Comparison of ENCODE assay signal across 13 cellular contexts in genomic region chr1:232508161-232508661, GRCh38.
DNase-seq lines count a peak whose midpoint lies in the region; ATAC-seq, FAIRE-seq and TF ChIP-seq lines count a peak whose summit lies in the region.
"Had no signal": no experiment of that assay in that cellular context is flagged by ENCODE, and none has a peak within 500 bp of the region (broad histone marks: within the 10 kb centered on the region; RNA-seq: fewer than 3 reads in every experiment).

No MANE protein-coding gene starts in this region.

- H3K4me3 Mint-ChIP-seq in progenitor cell of endocrine pancreas (ENCODE audit: low read depth): no peak overlapping the region

- DNase-seq in HTR-8/SVneo (ENCODE audit: insufficient read length, low spot score) (no peak), globus pallidus (ENCODE audit: low spot score) (peak; percentile 89), progenitor cell of endocrine pancreas (ENCODE audit: low spot score, unreplicated experiment) (no peak), NCI-H146 (lab: John Stamatoyannopoulos, UW) (no peak)
- DNase-seq in activated naive CD4-positive, alpha-beta T cell treated with anti-CD3 and anti-CD28 coated beads, Interleukin-2, amount 50 U/mL, for 72 hours (ENCODE audit: low spot score in 2 of 2): no peak
- DNase-seq: activated CD4-positive, alpha-beta T cell treated with anti-CD3 and anti-CD28 coated beads for 1 hour; activated effector memory CD4-positive, alpha-beta T cell treated with Interleukin-2 at 50 U/mL for 16 hours; cortex of kidney; DMS53; SIG-M5 had no signal

- H3K9me3 Mint-ChIP-seq in progenitor cell of endocrine pancreas (ENCODE audit: low read depth): no peaks in the 10 kb centered on the region
- no peaks in the 10 kb centered on the region for H3K9me3 Mint-ChIP-seq in activated naive CD4-positive, alpha-beta T cell treated with anti-CD3 and anti-CD28 coated beads, Interleukin-2, amount 50 U/mL, for 72 hours

- no peaks in the 10 kb centered on the region for H3K27me3 Mint-ChIP-seq in progenitor cell of endocrine pancreas

- H3K36me3 Mint-ChIP-seq in progenitor cell of endocrine pancreas (ENCODE audit: insufficient read depth): peaks cover 4% of the 10 kb centered on the region
- no peaks in the 10 kb centered on the region for H3K36me3 Mint-ChIP-seq in activated naive CD4-positive, alpha-beta T cell treated with anti-CD3 and anti-CD28 coated beads, Interleukin-2, amount 50 U/mL, for 72 hours

- H3K4me1 Mint-ChIP-seq in progenitor cell of endocrine pancreas (ENCODE audit: low read depth): peaks cover 14% of the 10 kb centered on the region

- peak; percentile 24 for TF ChIP-seq CTCF in progenitor cell of endocrine pancreas (IDR thresholded peaks at IDR 0.05; ENCODE audit: unreplicated experiment)

- no peak overlapping the region for H3K27ac Mint-ChIP-seq in progenitor cell of endocrine pancreas
- no peak overlapping the region for H3K27ac Mint-ChIP-seq in activated naive CD4-positive, alpha-beta T cell treated with anti-CD3 and anti-CD28 coated beads, Interleukin-2, amount 50 U/mL, for 72 hours

- peak; percentile 54 for FAIRE-seq in HTR-8/SVneo (lab: Jason Lieb, UNC)

- ATAC-seq in SK-N-SH treated with all-trans-retinoic acid at 6 μM for 48 hours (peak; percentile 68; the same call in 2 of the 3 replicates), HG02884 (IDR thresholded peaks at IDR 0.05; ENCODE audit: unreplicated experiment) (no peak), HG02973 (IDR thresholded peaks at IDR 0.05; ENCODE audit: unreplicated experiment) (no peak)
- ATAC-seq in activated naive CD4-positive, alpha-beta T cell treated with anti-CD3 and anti-CD28 coated beads, Interleukin-2, amount 50 U/mL, for 72 hours: no peak

TF ChIP-seq in SK-N-SH treated with all-trans-retinoic acid at 6 μM for 48 hours, 23 proteins besides CTCF, POLR2A, EP300 and RAD21:
- TF ChIP-seq ARNTL (CRISPR knock-in tag; IDR thresholded peaks at IDR 0.05; ENCODE audit: borderline replicate concordance, low read depth) (no peak), CSRNP3 (CRISPR knock-in tag; IDR thresholded peaks at IDR 0.05) (no peak), GLIS3 (CRISPR knock-in tag; IDR thresholded peaks at IDR 0.05) (no peak), CREB5 (CRISPR knock-in tag; IDR thresholded peaks at IDR 0.05; ENCODE audit: low read depth) (no peak), PPARA (CRISPR knock-in tag; IDR thresholded peaks at IDR 0.05; ENCODE audit: borderline replicate concordance) (no peak), ZNF8 (CRISPR knock-in tag; IDR thresholded peaks at IDR 0.05) (no peak), OSR1 (CRISPR knock-in tag; IDR thresholded peaks at IDR 0.05) (no peak), ZC3H10 (CRISPR knock-in tag; IDR thresholded peaks at IDR 0.05) (no peak), ISL1 (CRISPR knock-in tag; IDR thresholded peaks at IDR 0.05) (no peak), SNAI2 (CRISPR knock-in tag; IDR thresholded peaks at IDR 0.05) (no peak), POU6F1 (CRISPR knock-in tag; IDR thresholded peaks at IDR 0.05; ENCODE audit: borderline replicate concordance, low read depth) (no peak), ZFP30 (CRISPR knock-in tag; IDR thresholded peaks at IDR 0.05) (no peak), RARB (CRISPR knock-in tag; IDR thresholded peaks at IDR 0.05) (no peak), ZFP3 (CRISPR knock-in tag; IDR thresholded peaks at IDR 0.05) (no peak), ZNF70 (CRISPR knock-in tag; IDR thresholded peaks at IDR 0.05) (no peak), CSDC2 (CRISPR knock-in tag; IDR thresholded peaks at IDR 0.05) (no peak), TSHZ2 (CRISPR knock-in tag; IDR thresholded peaks at IDR 0.05) (no peak), ZNF565 (CRISPR knock-in tag; conservative IDR thresholded peaks at IDR 0.05; ENCODE audit: low read depth) (no peak), TOX (CRISPR knock-in tag; IDR thresholded peaks at IDR 0.05; ENCODE audit: borderline replicate concordance) (no peak)
